ENCODE assay signal across 25 cellular contexts in genomic region chr11:28636033-28636432, GRCh38.
"Had no signal": no experiment of that assay in that cellular context is flagged by ENCODE, and none has a peak within 500 bp of the region (broad histone marks: within the 10 kb centered on the region; RNA-seq: fewer than 3 reads in every experiment).

No MANE protein-coding gene starts in this region.

- H3K4me1 ChIP-seq: SJSA1 had no signal

- H3K36me3 ChIP-seq: brain microvascular endothelial cell, cardiac muscle cell, SJSA1 had no signal

- H3K27me3 ChIP-seq: brain microvascular endothelial cell, cardiac muscle cell, SJSA1 had no signal

- ATAC-seq: activated naive CD4-positive, alpha-beta T cell treated with anti-CD3 and anti-CD28 coated beads, Interleukin-2, amount 50 U/mL, for 72 hours; activated naive CD8-positive, alpha-beta T cell treated with anti-CD3 and anti-CD28 coated beads, Interleukin-2, amount 50 U/mL, for 24 hours; activated T-cell treated with anti-CD3 and anti-CD28 coated beads, Interleukin-2, amount 50 U/mL, for 4 hours; Panc1 had no signal

- H3K27ac ChIP-seq: brain microvascular endothelial cell, cardiac muscle cell, SJSA1, VCaP had no signal

- H3K4me3 ChIP-seq: cardiac muscle cell, SJSA1 had no signal

- DNase-seq: activated CD4-positive, alpha-beta memory T cell treated with anti-CD3 and anti-CD28 coated beads for 36 hours; activated CD4-positive, alpha-beta T cell treated with anti-CD3 and anti-CD28 coated beads, Interleukin-2, amount 10 ng/mL, durations not matched to agents 7 days and 5 days; activated CD4-positive, CD25-positive, alpha-beta regulatory T cell; activated CD8-positive, alpha-beta memory T cell treated with anti-CD3 and anti-CD28 coated beads for 24 hours; activated effector memory CD4-positive, alpha-beta T cell treated with anti-CD3 and anti-CD28 coated beads, Interleukin-2, amount 50 U/mL, for 16 hours; activated naive CD4-positive, alpha-beta T cell treated with Interleukin-2 at 50 U/mL for 16 hours; activated naive CD8-positive, alpha-beta T cell treated with anti-CD3 and anti-CD28 coated beads, Interleukin-2, amount 50 U/mL, for 24 hours; activated T-cell treated with anti-CD3 and anti-CD28 coated beads, Interleukin-2, amount 50 U/mL, for 4 hours; amygdala; brain microvascular endothelial cell; NCI-H1092; NCI-H1417; NCI-H1930; NCI-H2171; NCI-H2227 treated with DMSO at 0.1 percent for 48 hours; NCI-H446 treated with DMSO at 0.1 percent for 48 hours; NCI-H524 treated with DMSO at 0.1 percent for 48 hours; NCI-H748 treated with DMSO at 0.1 percent for 48 hours; SHP77; T-helper 1 cell had no signal
